ENCODE assay signal across 1 cellular context in the genomic region with DNA sequence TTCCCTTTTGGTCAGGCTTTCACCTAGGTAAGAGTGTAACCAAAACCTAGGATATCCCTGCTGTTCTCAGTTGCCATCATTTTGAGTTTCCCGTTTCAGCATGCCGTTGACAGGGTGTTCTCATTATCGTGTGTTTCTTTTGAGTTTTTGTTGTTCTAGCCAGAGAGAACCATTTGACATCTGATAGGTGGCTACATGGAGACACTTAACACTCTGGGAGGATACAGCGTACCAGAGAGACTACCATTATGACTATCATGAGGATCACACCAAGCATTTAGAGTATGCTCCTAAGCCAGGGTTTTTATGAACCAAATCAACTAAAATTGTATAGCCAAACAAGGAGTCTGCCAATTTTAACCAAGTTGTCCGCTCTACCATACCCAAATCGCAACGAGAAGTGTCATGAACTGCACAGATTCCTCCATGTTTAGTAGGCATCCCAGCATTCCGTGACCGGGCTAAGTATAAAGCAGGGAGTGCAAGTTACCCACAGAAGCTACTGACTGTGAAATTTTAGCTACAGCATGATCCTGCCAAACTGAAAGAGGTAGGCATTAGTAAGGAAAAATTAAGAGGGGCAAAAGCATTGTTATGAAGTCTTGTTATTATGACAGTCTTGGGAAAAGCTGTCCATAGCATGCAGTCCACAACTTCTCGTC.
TF ChIP-seq lines count a peak whose summit lies in the region.

No MANE protein-coding gene starts in this region.

TF ChIP-seq in IMR-90, 13 proteins besides CTCF, POLR2A, EP300 and RAD21:
- TF ChIP-seq MAZ (IDR thresholded peaks at IDR 0.05; ENCODE audit: borderline replicate concordance, low read depth, low read length) (no peak), CHD1 (IDR thresholded peaks at IDR 0.05; ENCODE audit: low read depth, low read length) (no peak), RFX5 (IDR thresholded peaks at IDR 0.05; ENCODE audit: low read depth, low read length) (no peak), NFE2L2 (IDR thresholded peaks at IDR 0.05; ENCODE audit: low read depth, low read length) (no peak), BHLHE40 (IDR thresholded peaks at IDR 0.05; ENCODE audit: low read depth, low read length) (no peak)
- TF ChIP-seq, protein P1, sequence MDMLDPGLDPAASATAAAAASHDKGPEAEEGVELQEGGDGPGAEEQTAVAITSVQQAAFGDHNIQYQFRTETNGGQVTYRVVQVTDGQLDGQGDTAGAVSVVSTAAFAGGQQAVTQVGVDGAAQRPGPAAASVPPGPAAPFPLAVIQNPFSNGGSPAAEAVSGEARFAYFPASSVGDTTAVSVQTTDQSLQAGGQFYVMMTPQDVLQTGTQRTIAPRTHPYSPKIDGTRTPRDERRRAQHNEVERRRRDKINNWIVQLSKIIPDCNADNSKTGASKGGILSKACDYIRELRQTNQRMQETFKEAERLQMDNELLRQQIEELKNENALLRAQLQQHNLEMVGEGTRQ (IDR thresholded peaks at IDR 0.05; ENCODE audit: low read depth, low read length) = no peak
